Comparison of ENCODE assay signal across 8 cellular contexts in the genomic region with DNA sequence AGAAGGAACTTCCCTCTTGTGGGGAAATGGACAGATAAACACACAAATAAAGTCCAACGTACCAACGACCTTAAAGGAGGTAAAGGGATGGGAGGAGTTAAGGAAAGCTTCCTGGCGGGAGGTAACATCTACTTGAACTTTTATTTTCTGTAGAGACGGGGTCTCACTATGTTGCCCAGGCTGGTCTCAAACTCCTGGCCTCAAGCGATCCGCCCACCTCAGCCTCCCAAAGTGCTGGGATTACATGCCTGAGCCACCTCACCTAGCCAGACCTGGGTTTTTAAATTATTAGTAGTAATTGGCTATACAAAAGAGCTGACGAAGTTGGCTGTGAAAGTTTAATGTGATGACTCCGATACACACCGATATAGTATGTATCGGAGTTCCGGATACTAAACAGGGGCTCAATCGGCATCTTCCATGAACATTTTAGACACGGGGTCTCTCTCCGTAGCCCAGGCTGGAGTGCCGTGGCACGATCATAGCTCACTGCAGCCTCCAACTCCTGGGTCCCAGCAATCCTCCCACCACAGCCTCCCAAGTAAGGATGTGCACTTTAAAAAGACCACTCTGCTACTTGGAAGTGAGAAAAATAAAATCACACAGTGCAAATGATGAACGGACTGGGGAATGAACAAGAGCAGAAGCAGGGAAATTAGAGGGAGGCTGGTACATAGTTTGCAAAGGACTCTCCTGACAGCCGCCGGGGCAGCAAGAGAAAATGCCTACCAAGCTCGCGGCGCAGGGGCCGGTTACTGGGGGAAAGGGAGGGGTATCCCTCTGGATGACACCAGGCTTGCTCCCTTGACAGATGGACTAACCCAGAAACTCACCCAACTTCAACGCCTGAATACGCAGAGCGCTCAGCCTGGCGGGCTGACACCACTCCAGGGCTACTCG. TPM values are rescaled to one million over a fixed set of nuclear protein-coding genes. Genes with fewer than 3 reads are reported as not detected.
DNase-seq lines count a peak whose midpoint lies in the region; ATAC-seq, FAIRE-seq and TF ChIP-seq lines count a peak whose summit lies in the region.

No MANE protein-coding gene starts in this region.

- intact Hi-C loops in sciatic nerve (cut with DNase I) = no loop called here

- peaks cover 2% of the 10 kb centered on the region for H3K36me3 Mint-ChIP-seq in IgD-negative memory B cell

- ATAC-seq in HG02973 (IDR thresholded peaks at IDR 0.05; ENCODE audit: unreplicated experiment) (no peak), sciatic nerve (no peak)

- H3K27me3 ChIP-seq in bronchial epithelial cell (ENCODE audit: control insufficient read depth, insufficient read depth, low read length) (no peaks in the 10 kb centered on the region), muscle layer of colon (ENCODE audit: control insufficient read depth in 1 of 2, insufficient read depth in 2 of 2, low read length in 2 of 2) (no peaks in the 10 kb centered on the region)

- H3K9me3 ChIP-seq in muscle layer of colon (ENCODE audit: low read length) = no peaks in the 10 kb centered on the region

- peaks cover 23% of the 10 kb centered on the region for H3K4me1 ChIP-seq in muscle layer of colon (ENCODE audit: insufficient read depth, low read length)

- TF ChIP-seq CTCF in AG04449 (IDR thresholded peaks at IDR 0.05; ENCODE audit: insufficient read depth, low read length, missing control alignments) = no peak
- TF ChIP-seq CTCF in bronchial epithelial cell (IDR thresholded peaks at IDR 0.05; ENCODE audit: insufficient read depth, low read length, severe bottlenecking) = no peak

- H3K9me3 Mint-ChIP-seq in IgD-negative memory B cell = no peaks in the 10 kb centered on the region

- H3K4me3 ChIP-seq in AG04449 (ENCODE audit: low read depth, low read length) = peak overlapping the region; percentile 76
- peak overlapping the region; percentile 84 for H3K4me3 ChIP-seq in bronchial epithelial cell (ENCODE audit: low read depth, low read length)
- H3K4me3 ChIP-seq in muscle layer of colon (ENCODE audit: low read depth in 1 of 2, low read length in 2 of 2) = peak overlapping the region; percentile 53 to 95

- peaks cover 2% of the 10 kb centered on the region for H3K27me3 Mint-ChIP-seq in IgD-negative memory B cell

- H3K27ac ChIP-seq in muscle layer of colon (ENCODE audit: low read depth, low read length) = peak overlapping the region; percentile 43

- POLR2A ChIA-PET in AG04449 (lab: Yijun Ruan, JAX) = interaction anchor here (0.6 to 1.0 kb wide), 3 partner anchors 9 to 22 kb away, joined by 3 to 4 read pairs (median 3); a partner anchor contains a TSS

- no peak for FAIRE-seq in bronchial epithelial cell (lab: Jason Lieb, UNC)

- H3K4me3 Mint-ChIP-seq in IgD-negative memory B cell = peak overlapping the region; percentile 86 to 94 (median 92)

- H3K27ac Mint-ChIP-seq in IgD-negative memory B cell = peak overlapping the region; percentile 76 to 90 (median 84)

- DNase-seq in AG04449 (ENCODE audit: low read depth, low spot score) (no peak), bronchial epithelial cell (ENCODE audit: low read depth) (no peak), sciatic nerve (ENCODE audit: low spot score) (no peak), ureter (ENCODE audit: low spot score) (no peak)
- no peak for DNase-seq in activated CD8-positive, alpha-beta memory T cell treated with anti-CD3 and anti-CD28 coated beads, Interleukin-2, amount 50 U/mL, for 4 hours

- H3K9ac ChIP-seq in muscle layer of colon (ENCODE audit: low read length) = peak overlapping the region; percentile 90

- H3K36me3 ChIP-seq in bronchial epithelial cell (ENCODE audit: control insufficient read depth, insufficient read depth, low read length) = peaks cover 5% of the 10 kb centered on the region
- H3K36me3 ChIP-seq in muscle layer of colon (ENCODE audit: insufficient read depth, low read length) = peaks cover 20% of the 10 kb centered on the region

- CTCF ChIA-PET in AG04449 (lab: Yijun Ruan, JAX) = interaction anchor here (1.0 kb wide), 2 partner anchors 10 to 20 kb away, joined by 3 read pairs; no protein-coding TSS in a partner anchor

- H3K4me1 Mint-ChIP-seq in IgD-negative memory B cell = peaks cover 17 to 29% (median 19%) of the 10 kb centered on the region in 3 donors

RNA-seq across cellular contexts. Expression of a gene that starts 1.0 kb away (rescaled TPM):
- polyA plus RNA-seq in IgD-negative memory B cell = 78.5 TPM
- total RNA-seq in bronchial epithelial cell (21.3 and 23.6 TPM in 2 replicates), sciatic nerve (38.6 TPM), ureter (49.6 TPM)

RNA-seq across cellular contexts. Expression of a gene that starts 21.9 kb away (rescaled TPM):
- 21.3 TPM for polyA plus RNA-seq in IgD-negative memory B cell
- total RNA-seq in bronchial epithelial cell (63.4 and 78.7 TPM in 2 replicates), sciatic nerve (27.1 TPM), ureter (33.0 TPM)

RNA-seq across cellular contexts. Expression of a gene that starts 34.4 kb away (rescaled TPM):
- 22.4 TPM for polyA plus RNA-seq in IgD-negative memory B cell
- total RNA-seq in bronchial epithelial cell (42.4 and 55.8 TPM in 2 replicates), sciatic nerve (66.9 TPM), ureter (65.0 TPM)
